1 cellular context compared by ENCODE assay signal in genomic region chr11:68340784-68341556, GRCh38.
TF ChIP-seq lines count a peak whose summit lies in the region.

No MANE protein-coding gene starts in this region.

TF ChIP-seq in HEK293, 187 proteins besides CTCF, POLR2A, EP300 and RAD21 (continued from another document):
- TF ChIP-seq ZNF677 (tag by site-specific recombination; IDR thresholded peaks at IDR 0.05): no peak
- TF ChIP-seq ZNF830 (tag by site-specific recombination; IDR thresholded peaks at IDR 0.05; ENCODE audit: low read depth): no peak
- TF ChIP-seq ZNF558 (tag by site-specific recombination; IDR thresholded peaks at IDR 0.05): no peak
- peak; percentile 57; the same call in 1 of the 2 replicates for TF ChIP-seq ZNF600 (tag by site-specific recombination; IDR thresholded peaks at IDR 0.05)
- no peak for TF ChIP-seq BCL6B (tag by site-specific recombination; IDR thresholded peaks at IDR 0.05)
- TF ChIP-seq PRDM10 (tag by site-specific recombination; IDR thresholded peaks at IDR 0.05): 0 out of 2 replicates have a peak, but pooled peaks have one; percentile 11
- TF ChIP-seq FEZF1 (tag by site-specific recombination; IDR thresholded peaks at IDR 0.05): peak; percentile 33
- TF ChIP-seq ZBTB8A (tag by site-specific recombination; IDR thresholded peaks at IDR 0.05): peak; percentile 48
- TF ChIP-seq ZNF23 (tag by site-specific recombination; IDR thresholded peaks at IDR 0.05; ENCODE audit: borderline replicate concordance): no peak
- TF ChIP-seq ZNF112 (tag by site-specific recombination; IDR thresholded peaks at IDR 0.05): no peak
- TF ChIP-seq ZNF10 (tag by site-specific recombination; IDR thresholded peaks at IDR 0.05): no peak
- TF ChIP-seq OSR2 (tag by site-specific recombination; IDR thresholded peaks at IDR 0.05): peak; percentile 49; the same call in 1 of the 2 replicates
- TF ChIP-seq OVOL3 (tag by site-specific recombination; IDR thresholded peaks at IDR 0.05): no peak
- TF ChIP-seq ZIC2 (tag by site-specific recombination; IDR thresholded peaks at IDR 0.05): peak; percentile 48
- no peak for TF ChIP-seq KLF7 (tag by site-specific recombination; IDR thresholded peaks at IDR 0.05; ENCODE audit: borderline replicate concordance)
TF ChIP-seq in HEK293: peak in this region for 7.
